16 cellular contexts compared by ENCODE assay signal in the genomic region with DNA sequence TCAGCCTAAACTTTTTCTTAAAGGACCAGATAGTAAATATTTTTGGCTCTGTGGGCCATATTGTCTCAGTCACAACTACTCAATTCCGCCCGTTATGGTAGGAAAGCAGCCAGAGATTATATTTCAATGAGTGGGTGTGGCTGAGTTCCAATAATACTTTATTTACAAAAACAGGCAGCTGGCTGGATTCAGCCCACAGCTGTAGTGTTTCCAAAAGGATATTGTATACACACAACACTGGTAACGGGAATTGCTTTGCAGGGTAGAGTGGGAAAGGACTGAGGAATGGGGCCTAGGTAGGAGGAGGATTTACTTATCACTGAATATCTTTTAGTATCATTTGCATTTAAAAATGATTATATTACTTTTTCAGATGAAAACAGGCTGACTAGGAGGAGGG. TPM values are rescaled to one million over a fixed set of nuclear protein-coding genes. Genes with fewer than 3 reads are reported as not detected.
DNase-seq lines count a peak whose midpoint lies in the region; ATAC-seq and TF ChIP-seq lines count a peak whose summit lies in the region.
"Had no signal": no experiment of that assay in that cellular context is flagged by ENCODE, and none has a peak within 500 bp of the region (broad histone marks: within the 10 kb centered on the region; RNA-seq: fewer than 3 reads in every experiment).

No MANE protein-coding gene starts in this region.

- H3K27ac Mint-ChIP-seq in CD4-positive, CD25-positive, alpha-beta regulatory T cell, result peak overlapping the region; percentile 4 to 99 (median 83)
- H3K27ac Mint-ChIP-seq in T-helper 17 cell, result peak overlapping the region; percentile 32
- no peak overlapping the region for H3K27ac Mint-ChIP-seq in WTC11
- H3K27ac Mint-ChIP-seq: GM23338 had no signal

- no peak for ATAC-seq in CD4-positive, CD25-positive, alpha-beta regulatory T cell (ENCODE audit: low read depth in 2 of 2)
- ATAC-seq in T-helper 17 cell (no peak), WTC11 (no peak), GM21723 (IDR thresholded peaks at IDR 0.05; ENCODE audit: unreplicated experiment) (no peak), HG02610 (IDR thresholded peaks at IDR 0.05; ENCODE audit: unreplicated experiment) (no peak)
- ATAC-seq: GM12878, GM23338 had no signal

- H3K36me3 Mint-ChIP-seq in CD4-positive, CD25-positive, alpha-beta regulatory T cell, result peaks cover 54% of the 10 kb centered on the region
- no peaks in the 10 kb centered on the region for H3K36me3 Mint-ChIP-seq in T-helper 17 cell (ENCODE audit: low read depth)
- H3K36me3 Mint-ChIP-seq in WTC11, result no peaks in the 10 kb centered on the region

- no peaks in the 10 kb centered on the region for H3K27me3 ChIP-seq in CD4-positive, CD25-positive, alpha-beta regulatory T cell (ENCODE audit: control insufficient read depth, insufficient read depth, low read length)
- H3K27me3 ChIP-seq: BLaER1 had no signal

- DNase-seq in NCI-H2171 treated with DMSO at 0.1 percent for 48 hours (lab: John Stamatoyannopoulos, UW) (peak; percentile 20), NCI-H2171 (lab: John Stamatoyannopoulos, UW) (no peak), T-helper 17 cell (no peak), WTC11 (ENCODE audit: low spot score) (no peak)
- DNase-seq in CD4-positive, CD25-positive, alpha-beta regulatory T cell, result no peak
- DNase-seq: 8988T, AML-193, COR-L47, H7 had no signal

- no peaks in the 10 kb centered on the region for H3K9me3 ChIP-seq in CD4-positive, CD25-positive, alpha-beta regulatory T cell (ENCODE audit: control insufficient read depth in 2 of 2, low read length in 2 of 2)
- no peaks in the 10 kb centered on the region for H3K9me3 ChIP-seq in HEK293 (ENCODE audit: control insufficient read depth, insufficient read depth, low read depth, low read length)
- no peaks in the 10 kb centered on the region for H3K9me3 ChIP-seq in T-helper 17 cell (ENCODE audit: control insufficient read depth, low read length, poor library complexity, severe bottlenecking)
- H3K9me3 ChIP-seq: BLaER1 had no signal

- H3K36me3 ChIP-seq in CD4-positive, CD25-positive, alpha-beta regulatory T cell (ENCODE audit: control insufficient read depth, insufficient read depth, low read length), result peaks cover 43% of the 10 kb centered on the region
- H3K36me3 ChIP-seq in HEK293 (ENCODE audit: control insufficient read depth in 2 of 2, insufficient read depth in 1 of 2, low read length in 2 of 2), result no peaks in the 10 kb centered on the region
- H3K36me3 ChIP-seq: BLaER1 had no signal

- H3K4me3 ChIP-seq in CD4-positive, CD25-positive, alpha-beta regulatory T cell (ENCODE audit: low read depth, low read length), result no peak overlapping the region
- no peak overlapping the region for H3K4me3 ChIP-seq in HEK293 (ENCODE audit: low read depth, low read length)
- H3K4me3 ChIP-seq: BLaER1, GM12878, GM23338 had no signal

- peak overlapping the region in 1 of 4 donors; percentile 76 for H3K4me3 Mint-ChIP-seq in CD4-positive, CD25-positive, alpha-beta regulatory T cell
- no peak overlapping the region for H3K4me3 Mint-ChIP-seq in T-helper 17 cell
- no peak overlapping the region for H3K4me3 Mint-ChIP-seq in WTC11
- H3K4me3 Mint-ChIP-seq: GM23338 had no signal

- POLR2A ChIA-PET in HEK293 (lab: Yijun Ruan, JAX), result no interaction called here
- POLR2A ChIA-PET in WTC11 (lab: Charles Lee), result no interaction called here

- CTCF ChIA-PET in HEK293 (lab: Yijun Ruan, JAX) (no interaction called here), WTC11 (lab: Charles Lee) (no interaction called here)

- peak overlapping the region; percentile 25 for H3K27ac ChIP-seq in CD4-positive, CD25-positive, alpha-beta regulatory T cell (ENCODE audit: insufficient read depth, low read length, poor library complexity, severe bottlenecking)
- H3K27ac ChIP-seq in HEK293 (ENCODE audit: extremely low read depth, low read depth, low read length), result no peak overlapping the region
- H3K27ac ChIP-seq: BLaER1 had no signal

- TF ChIP-seq CTCF in HEK293 (tag by site-specific recombination; IDR thresholded peaks at IDR 0.05), result no peak
- TF ChIP-seq CTCF in WTC11 (IDR thresholded peaks at IDR 0.05), result no peak

- H3K9me3 Mint-ChIP-seq in CD4-positive, CD25-positive, alpha-beta regulatory T cell, result peaks cover 0 to 1% (median 0%) of the 10 kb centered on the region in 7 donors
- no peaks in the 10 kb centered on the region for H3K9me3 Mint-ChIP-seq in WTC11
- H3K9me3 Mint-ChIP-seq: GM23338 had no signal

- H3K4me1 Mint-ChIP-seq in CD4-positive, CD25-positive, alpha-beta regulatory T cell, result peaks cover 43 to 93% (median 78%) of the 10 kb centered on the region in 4 donors
- H3K4me1 Mint-ChIP-seq in T-helper 17 cell (peaks cover 18% of the 10 kb centered on the region), WTC11 (no peaks in the 10 kb centered on the region)
- H3K4me1 Mint-ChIP-seq: GM23338 had no signal

- H3K4me1 ChIP-seq in CD4-positive, CD25-positive, alpha-beta regulatory T cell (ENCODE audit: control insufficient read depth, insufficient read depth, low read length, poor library complexity, severe bottlenecking), result peaks cover 52% of the 10 kb centered on the region
- no peaks in the 10 kb centered on the region for H3K4me1 ChIP-seq in HEK293 (ENCODE audit: control insufficient read depth, insufficient read depth, low read length)

- H3K27me3 Mint-ChIP-seq in CD4-positive, CD25-positive, alpha-beta regulatory T cell, result peaks cover 5% of the 10 kb centered on the region
- no peaks in the 10 kb centered on the region for H3K27me3 Mint-ChIP-seq in T-helper 17 cell
- no peaks in the 10 kb centered on the region for H3K27me3 Mint-ChIP-seq in WTC11 (ENCODE audit: low read depth)

TF ChIP-seq in HEK293, 187 proteins besides CTCF, POLR2A, EP300 and RAD21:
- TF ChIP-seq FEZF1 (tag by site-specific recombination; IDR thresholded peaks at IDR 0.05), result no peak
- no peak for TF ChIP-seq ZNF174 (tag by site-specific recombination; IDR thresholded peaks at IDR 0.05)
- 0 out of 2 replicates have a peak, but pooled peaks have one; percentile 10 for TF ChIP-seq EGR2 (tag by site-specific recombination; IDR thresholded peaks at IDR 0.05; ENCODE audit: low read depth)

TF ChIP-seq in WTC11, 78 proteins besides CTCF, POLR2A, EP300 and RAD21:
- TF ChIP-seq ETV6 (CRISPR knock-in tag; IDR thresholded peaks at IDR 0.05) (no peak), ZNF121 (CRISPR knock-in tag; IDR thresholded peaks at IDR 0.05) (no peak)

RNA-seq across cellular contexts. Expression of gene GCNT4, which starts 21.0 kb away (rescaled TPM):
- 16.6 TPM for total RNA-seq in CD4-positive, CD25-positive, alpha-beta regulatory T cell
- polyA plus RNA-seq in CD4-positive, CD25-positive, alpha-beta regulatory T cell, result 10 to 100 TPM in 2 of 4 donors, 1 to 10 TPM in 2; 7.6 to 15.0 (median 10.3) TPM
- total RNA-seq in T-helper 17 cell (1 to 10 TPM; 4.9 to 5.3 TPM), WTC11 (2021) (0.71 to 1.8 TPM (median 0.80 TPM) in 3 replicates)
- total RNA-seq: HT1080 had no signal
